ENCODE assay signal across 33 cellular contexts in the genomic region with DNA sequence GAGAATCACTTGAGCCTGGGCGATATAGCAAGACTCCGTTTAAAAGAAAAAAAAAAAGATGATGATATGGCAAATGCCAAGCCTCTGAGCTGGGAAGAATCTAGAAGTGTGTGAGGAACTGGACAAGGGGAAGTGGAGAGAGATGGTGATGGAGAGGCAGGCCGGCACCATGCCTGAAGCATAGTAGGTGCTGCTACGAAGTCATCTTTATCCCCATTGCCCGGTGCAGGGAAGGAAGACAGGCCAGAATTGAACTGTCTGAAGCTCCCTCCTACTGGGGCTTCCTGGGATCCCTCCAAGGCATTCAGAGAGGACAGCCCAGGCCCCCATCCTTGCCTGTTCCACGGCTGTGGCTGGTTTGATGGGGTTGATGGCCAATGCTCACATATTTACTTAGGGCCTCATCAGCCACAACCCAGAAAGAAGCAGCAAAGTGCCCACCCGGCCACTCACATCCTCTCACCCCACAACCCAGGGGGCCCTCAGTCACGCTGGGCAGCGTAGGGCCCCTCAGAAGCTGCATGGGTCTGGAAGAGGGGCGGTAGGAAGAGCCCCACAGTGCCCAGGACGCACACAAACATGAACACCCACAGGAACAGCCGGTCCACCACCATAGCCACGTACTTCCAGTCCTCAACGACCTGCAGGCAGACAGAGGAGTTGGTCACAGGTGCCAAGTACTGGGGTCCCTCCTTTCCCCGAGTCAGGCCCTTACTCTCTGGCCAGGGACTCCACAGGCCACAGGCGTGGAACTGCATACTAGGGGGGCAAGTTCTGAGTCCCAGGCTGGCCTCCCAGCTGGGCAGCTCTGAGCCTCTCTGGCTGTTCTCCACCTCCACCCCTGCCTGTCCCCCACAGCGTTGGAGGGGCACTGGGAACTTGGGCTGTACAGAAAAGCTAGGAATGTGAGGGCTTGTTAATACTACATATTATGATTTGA. TPM values are rescaled to one million over a fixed set of nuclear protein-coding genes. Genes with fewer than 3 reads are reported as not detected.
"Had no signal": no experiment of that assay in that cellular context is flagged by ENCODE, and none has a peak within 500 bp of the region (broad histone marks: within the 10 kb centered on the region; RNA-seq: fewer than 3 reads in every experiment).

No MANE protein-coding gene starts in this region.

- H3K9me3 ChIP-seq: breast epithelium, psoas muscle, suprapubic skin, tibial nerve, uterus had no signal

- DNase-seq: activated CD4-positive, alpha-beta T cell treated with anti-CD3 and anti-CD28 coated beads for 48 hours; activated CD4-positive, alpha-beta T cell treated with anti-CD3 and anti-CD28 coated beads, Interleukin-2, amount 50 U/mL, for 48 hours; activated CD8-positive, alpha-beta memory T cell treated with anti-CD3 and anti-CD28 coated beads, Interleukin-2, amount 50 U/mL, for 4 hours; activated naive CD8-positive, alpha-beta T cell treated with anti-CD3 and anti-CD28 coated beads, Interleukin-2, amount 50 U/mL, for 24 hours; activated T-cell treated with anti-CD3 and anti-CD28 coated beads, Interleukin-2, amount 50 U/mL, for 4 hours; amygdala; central memory CD4-positive, alpha-beta T cell; endodermal cell; foreskin fibroblast; hippocampal formation; left cardiac atrium; mammary epithelial cell; naive thymus-derived CD4-positive, alpha-beta T cell; psoas muscle; stimulated activated CD4-positive, alpha-beta T cell treated with anti-CD3 and anti-CD28 coated beads, Interleukin-1b, Interleukin-23, amount 100 ng/mL, for 48 hours; stimulated activated CD4-positive, alpha-beta T cell treated with anti-CD3 and anti-CD28 coated beads, Interleukin-4, amount 100 ng/mL, for 4 hours; stimulated activated CD8-positive, alpha-beta memory T cell treated with anti-CD3 and anti-CD28 coated beads, Interleukin-4, amount 100 ng/mL, for 48 hours; stimulated activated naive B cell treated with anti-CD40 and anti-IgM and Interleukin-4, amounts not matched to agents 10 μg/mL and 1 μg/mL and 100 μg/mL, for 72 hours; T-helper 9 cell; uterus had no signal

- FAIRE-seq: keratinocyte, TTC549 had no signal

- H3K4me3 ChIP-seq: breast epithelium, psoas muscle, smooth muscle cell, suprapubic skin, tibial nerve, uterus had no signal

- H3K9ac ChIP-seq: parathyroid adenoma had no signal

- H3K36me3 ChIP-seq: breast epithelium, suprapubic skin, tibial nerve, uterus had no signal

- H3K79me2 ChIP-seq: parathyroid adenoma had no signal

- H3K4me2 ChIP-seq: smooth muscle cell had no signal

- H2AFZ ChIP-seq: parathyroid adenoma had no signal

- H3K4me1 ChIP-seq: parathyroid adenoma, uterus had no signal

- ATAC-seq: activated CD4-positive, CD25-positive, alpha-beta regulatory T cell treated with anti-CD3 and anti-CD28 coated beads, Interleukin-2, amount 50 U/mL, for 24 hours; activated naive CD8-positive, alpha-beta T cell treated with anti-CD3 and anti-CD28 coated beads, Interleukin-2, amount 50 U/mL, for 24 hours; activated T-cell treated with anti-CD3 and anti-CD28 coated beads, Interleukin-2, amount 50 U/mL, for 4 hours; left cardiac atrium; naive thymus-derived CD4-positive, alpha-beta T cell; stimulated activated naive B cell treated with anti-CD40 and anti-IgM and Interleukin-4, amounts not matched to agents 10 μg/mL and 1 μg/mL and 100 μg/mL, for 72 hours had no signal

- H3K27ac ChIP-seq: breast epithelium, parathyroid adenoma, psoas muscle, suprapubic skin, tibial nerve, uterus, VCaP had no signal

RNA-seq across cellular contexts. Expression of gene CHRNA3, which starts 4.1 kb away (rescaled TPM):
- total RNA-seq: activated CD8-positive, alpha-beta memory T cell treated with anti-CD3 and anti-CD28 coated beads for 36 hours; activated T-cell treated with anti-CD3 and anti-CD28 coated beads, Interleukin-2, amount 50 U/mL, for 4 hours; activated T-helper 2 cell treated with anti-CD3 and anti-CD28 coated beads, Interferon-gamma antibody, Interleukin-2, Interleukin-4, amounts not matched to agents 10 μg/mL and 5 μg/mL and 100 μg/mL, durations not matched to agents 14 hours and 24 hours and 36 hours; liver; mammary epithelial cell; naive thymus-derived CD4-positive, alpha-beta T cell; smooth muscle cell; tibial nerve had no signal
- polyA plus RNA-seq: keratinocyte; liver; mammary epithelial cell; naive thymus-derived CD4-positive, alpha-beta T cell had no signal

RNA-seq across cellular contexts. Expression of gene CHRNB4, which starts 16.1 kb away (rescaled TPM):
- total RNA-seq: activated CD8-positive, alpha-beta memory T cell treated with anti-CD3 and anti-CD28 coated beads for 36 hours; activated T-cell treated with anti-CD3 and anti-CD28 coated beads, Interleukin-2, amount 50 U/mL, for 4 hours; activated T-helper 2 cell treated with anti-CD3 and anti-CD28 coated beads, Interferon-gamma antibody, Interleukin-2, Interleukin-4, amounts not matched to agents 10 μg/mL and 5 μg/mL and 100 μg/mL, durations not matched to agents 14 hours and 24 hours and 36 hours; breast epithelium; liver; naive thymus-derived CD4-positive, alpha-beta T cell; psoas muscle; smooth muscle cell; tibial nerve had no signal
- polyA plus RNA-seq: liver; naive thymus-derived CD4-positive, alpha-beta T cell; neural cell; psoas muscle; smooth muscle cell had no signal
